8 cellular contexts compared by ENCODE assay signal in the genomic region with DNA sequence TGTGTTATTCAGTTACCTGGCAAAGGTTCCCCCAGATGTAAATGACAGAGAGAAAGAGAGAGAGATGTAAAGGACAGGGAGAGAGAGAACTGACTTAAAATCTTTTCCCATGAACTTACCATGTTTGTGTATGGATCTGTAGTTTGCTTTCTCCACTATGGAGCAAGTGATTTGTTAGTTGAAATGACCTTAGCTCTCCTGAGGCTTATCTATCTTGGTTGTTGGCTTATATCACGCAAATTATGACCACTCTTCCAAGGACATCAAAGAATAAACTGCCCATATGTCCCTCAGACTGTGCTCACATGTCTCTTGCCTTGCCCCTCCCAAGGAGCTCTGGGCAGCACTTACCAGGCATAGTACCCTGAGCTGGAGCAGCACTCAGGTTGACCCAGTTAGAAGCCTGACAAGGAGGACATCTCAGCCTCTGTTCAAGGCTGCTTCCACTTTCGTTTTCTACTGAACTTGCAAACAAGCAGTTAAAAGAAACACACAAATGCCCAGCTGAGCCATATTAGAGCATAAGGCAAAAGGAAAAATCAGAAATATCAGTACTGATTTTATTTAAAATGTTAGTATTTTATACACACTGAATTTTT.
DNase-seq lines count a peak whose midpoint lies in the region; ATAC-seq and TF ChIP-seq lines count a peak whose summit lies in the region.

No MANE protein-coding gene starts in this region.

- no peaks in the 10 kb centered on the region for H3K36me3 Mint-ChIP-seq in activated T-helper 17 cell treated with anti-CD3 and anti-CD28 coated beads, Interleukin-2, amount 50 U/mL, for 72 hours (ENCODE audit: low read depth)

- 68% methylated on average over 2 of the region's 2 CpGs for WGBS in smooth muscle cell (ENCODE audit: low lambda C conversion rate)

- peaks cover 43% of the 10 kb centered on the region for H3K27me3 ChIP-seq in smooth muscle cell (ENCODE audit: low read depth)

- no peaks in the 10 kb centered on the region for H3K9me3 Mint-ChIP-seq in activated T-helper 17 cell treated with anti-CD3 and anti-CD28 coated beads, Interleukin-2, amount 50 U/mL, for 72 hours
- no peaks in the 10 kb centered on the region for H3K9me3 Mint-ChIP-seq in stimulated activated naive CD8-positive, alpha-beta T cell treated with anti-CD3 and anti-CD28 coated beads, Interleukin-15, amount 100 ng/mL, for 72 hours

- no peak overlapping the region for H3K9ac ChIP-seq in smooth muscle cell (ENCODE audit: low read depth)

- H3K4me3 ChIP-seq in AG10803 (ENCODE audit: low read length), result peak overlapping the region; percentile 32
- no peak overlapping the region for H3K4me3 ChIP-seq in smooth muscle cell

- H3K4me2 ChIP-seq in smooth muscle cell, result no peak overlapping the region

- peaks cover 14% of the 10 kb centered on the region for H3K4me1 Mint-ChIP-seq in activated T-helper 17 cell treated with anti-CD3 and anti-CD28 coated beads, Interleukin-2, amount 50 U/mL, for 72 hours
- peaks cover 17% of the 10 kb centered on the region for H3K4me1 Mint-ChIP-seq in stimulated activated naive CD8-positive, alpha-beta T cell treated with anti-CD3 and anti-CD28 coated beads, Interleukin-15, amount 100 ng/mL, for 72 hours

- no peaks in the 10 kb centered on the region for H3K79me2 ChIP-seq in smooth muscle cell (ENCODE audit: low read depth)

- H3F3A ChIP-seq in smooth muscle cell (ENCODE audit: low read depth), result no peaks in the 10 kb centered on the region

- no peaks in the 10 kb centered on the region for H3K36me3 ChIP-seq in smooth muscle cell (ENCODE audit: low read depth)

- peak overlapping the region; percentile 75 for H3K4me3 Mint-ChIP-seq in activated T-helper 17 cell treated with anti-CD3 and anti-CD28 coated beads, Interleukin-2, amount 50 U/mL, for 72 hours
- peak overlapping the region; percentile 62 to 70 for H3K4me3 Mint-ChIP-seq in stimulated activated naive CD8-positive, alpha-beta T cell treated with anti-CD3 and anti-CD28 coated beads, Interleukin-15, amount 100 ng/mL, for 72 hours

- TF ChIP-seq CTCF in AG10803 (conservative IDR thresholded peaks at IDR 0.05; ENCODE audit: low read length) (no peak), smooth muscle cell (IDR thresholded peaks at IDR 0.05; ENCODE audit: borderline replicate concordance, insufficient read depth, poor library complexity, severe bottlenecking) (no peak)

- H3K27me3 Mint-ChIP-seq in activated T-helper 17 cell treated with anti-CD3 and anti-CD28 coated beads, Interleukin-2, amount 50 U/mL, for 72 hours, result peaks cover 5% of the 10 kb centered on the region
- H3K27me3 Mint-ChIP-seq in stimulated activated naive CD8-positive, alpha-beta T cell treated with anti-CD3 and anti-CD28 coated beads, Interleukin-15, amount 100 ng/mL, for 72 hours, result peaks cover 14% of the 10 kb centered on the region

- peak; percentile 89 for ATAC-seq in GM18909 (IDR thresholded peaks at IDR 0.05; ENCODE audit: poor library complexity, unreplicated experiment)
- ATAC-seq in HG03103 (IDR thresholded peaks at IDR 0.05; ENCODE audit: low read depth, unreplicated experiment), result peak; percentile 77
- peak; percentile 48 for ATAC-seq in activated T-helper 17 cell treated with anti-CD3 and anti-CD28 coated beads, Interleukin-2, amount 50 U/mL, for 72 hours (replicated peaks)
- ATAC-seq in stimulated activated naive CD8-positive, alpha-beta T cell treated with anti-CD3 and anti-CD28 coated beads, Interleukin-15, amount 100 ng/mL, for 72 hours, result peak; percentile 64
- ATAC-seq in HG03097 (IDR thresholded peaks at IDR 0.05; ENCODE audit: low FRiP score, unreplicated experiment), result no peak

- no peak overlapping the region for H2AFZ ChIP-seq in smooth muscle cell (ENCODE audit: low read depth)

- no peaks in the 10 kb centered on the region for H3K9me3 ChIP-seq in smooth muscle cell (replicated peaks; ENCODE audit: low read depth)

- peak; percentile 29 for DNase-seq in AG10803 (ENCODE audit: low read depth)
- DNase-seq in stimulated activated naive CD8-positive, alpha-beta T cell treated with anti-CD3 and anti-CD28 coated beads, Interleukin-15, amount 100 ng/mL, for 72 hours, result no peak
- no peak for DNase-seq in smooth muscle cell (lab: John Stamatoyannopoulos, UW; ENCODE audit: unreplicated experiment)
- DNase-seq in SHP77 (lab: John Stamatoyannopoulos, UW), result no peak

- H3K27ac ChIP-seq in smooth muscle cell (ENCODE audit: low read depth), result no peak overlapping the region

- H4K20me1 ChIP-seq in smooth muscle cell (ENCODE audit: low read depth), result no peaks in the 10 kb centered on the region

- H3K27ac Mint-ChIP-seq in activated T-helper 17 cell treated with anti-CD3 and anti-CD28 coated beads, Interleukin-2, amount 50 U/mL, for 72 hours, result peak overlapping the region; percentile 64
- peak overlapping the region; percentile 78 to 97 for H3K27ac Mint-ChIP-seq in stimulated activated naive CD8-positive, alpha-beta T cell treated with anti-CD3 and anti-CD28 coated beads, Interleukin-15, amount 100 ng/mL, for 72 hours

- no peaks in the 10 kb centered on the region for H3K4me1 ChIP-seq in smooth muscle cell (ENCODE audit: low read depth)
